ENCODE assay signal across 8 cellular contexts in the genomic region with DNA sequence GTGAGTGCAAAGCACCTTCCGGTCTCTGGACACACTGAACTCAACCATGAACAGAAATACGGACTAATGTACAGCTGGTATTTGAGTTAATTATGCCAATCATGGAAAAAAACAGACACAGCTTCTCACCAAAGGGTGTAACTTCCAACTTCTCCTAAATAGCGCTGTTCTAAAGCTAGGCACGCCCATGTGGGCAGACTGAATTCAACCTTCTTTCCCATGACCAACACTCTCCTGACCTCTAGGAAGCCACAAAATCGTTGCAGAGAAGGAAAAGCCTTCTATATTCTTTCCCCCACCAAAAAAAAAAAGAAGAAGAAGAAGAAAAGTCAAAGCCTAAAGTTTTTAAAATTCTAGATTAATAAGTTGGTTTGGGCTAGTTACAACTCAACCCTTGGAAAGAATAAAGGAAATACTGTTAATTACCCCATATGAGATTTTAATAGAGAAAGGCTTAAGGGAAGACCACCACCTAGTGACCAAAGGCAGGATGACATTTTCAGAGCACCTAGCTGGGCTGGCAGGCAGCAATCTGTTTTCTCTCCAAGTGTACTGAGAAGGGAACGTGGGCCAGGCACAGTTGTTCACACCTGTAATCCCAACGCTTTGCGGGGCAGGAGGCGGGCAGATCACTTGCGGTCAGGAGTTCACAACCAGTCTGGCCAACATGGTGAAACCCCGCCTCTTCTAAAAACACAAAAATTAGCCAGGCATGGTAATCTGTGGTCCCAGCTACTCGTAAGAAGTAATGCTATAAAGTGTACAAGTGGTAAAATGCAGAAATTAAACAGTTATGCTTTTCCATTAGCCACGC. TPM values are rescaled to one million over a fixed set of nuclear protein-coding genes. Genes with fewer than 3 reads are reported as not detected.
DNase-seq lines count a peak whose midpoint lies in the region; FAIRE-seq and TF ChIP-seq lines count a peak whose summit lies in the region.
"Not testable (repeated sequence)": the region's sequence is repeated elsewhere in the genome, so short reads cannot be mapped to it uniquely, and the experiment has no call there.

No MANE protein-coding gene starts in this region.

- FAIRE-seq in H54 (lab: Jason Lieb, UNC): peak; percentile 20

- CTCF ChIA-PET in BJ (lab: Yijun Ruan, JAX): interaction anchor here (0.6 kb wide), 1 partner anchor 156 kb away, joined by 3 read pairs; no protein-coding TSS in a partner anchor

- H3K4me3 ChIP-seq in BJ (ENCODE audit: low read depth, low read length); fibroblast of pulmonary artery (replicated peaks; ENCODE audit: low read depth, low read length): not testable (repeated sequence)

- TF ChIP-seq CTCF in BJ (IDR thresholded peaks at IDR 0.05; ENCODE audit: insufficient read depth, low read depth, low read length) (peak; percentile 48), fibroblast of pulmonary artery (IDR thresholded peaks at IDR 0.05; ENCODE audit: low read length, missing control alignments) (peak; percentile 51)

- not testable (repeated sequence) for H3K27me3 ChIP-seq in BJ (ENCODE audit: control insufficient read depth, insufficient read depth, low read length)

- not testable (repeated sequence) for DNase-seq in BJ (ENCODE audit: low read depth); H54 (ENCODE audit: insufficient read length, low spot score)
- DNase-seq in NCI-H2171 treated with DMSO at 0.1 percent for 48 hours (lab: John Stamatoyannopoulos, UW) (peak; percentile 18), SKM-1 treated with dmso at 0.1 percent for 144 hours (lab: John Stamatoyannopoulos, UW; ENCODE audit: unreplicated experiment) (peak; percentile 2), amniotic stem cell (lab: John Stamatoyannopoulos, UW) (peak; percentile 30), fibroblast of pulmonary artery (ENCODE audit: low read depth) (peak; percentile 70), lung microvascular endothelial cell (ENCODE audit: low read depth in 2 of 2) (peak; percentile 65 to 68)
- peak; percentile 8 for DNase-seq in stimulated activated CD4-positive, alpha-beta T cell treated with anti-CD3 and anti-CD28 coated beads, Interleukin-12 subunit alpha, Interleukin-12 subunit beta, amount 100 ng/mL, for 4 hours

- POLR2A ChIA-PET in BJ (lab: Charles Lee): not testable (repeated sequence)

- not testable (repeated sequence) for H3K36me3 ChIP-seq in BJ (ENCODE audit: control insufficient read depth, insufficient read depth, low read length)

- not testable (repeated sequence) for TF ChIP-seq POLR2A in H54 (IDR thresholded peaks at IDR 0.05; ENCODE audit: low read depth, low read length)

RNA-seq across cellular contexts. Expression of a gene that starts 55.8 kb away (rescaled TPM):
- polyA plus RNA-seq in BJ (2011; rRNA removed): 9.6 and 12.6 TPM in 2 replicates
- 37.6 and 60.4 TPM in 2 replicates for polyA minus RNA-seq in BJ (2011; rRNA and poly(A)+ RNA removed)
- 10.7 and 19.0 TPM in 2 replicates for total RNA-seq in lung microvascular endothelial cell
